In genomic region chr5:62722360-62722759, GRCh38 we compare ENCODE assay signal across 14 cellular contexts.
"Had no signal": no experiment of that assay in that cellular context is flagged by ENCODE, and none has a peak within 500 bp of the region (broad histone marks: within the 10 kb centered on the region; RNA-seq: fewer than 3 reads in every experiment).

No MANE protein-coding gene starts in this region.

- H3K4me3 ChIP-seq: gastrocnemius medialis, pancreas, upper lobe of right lung had no signal

- H3K36me3 Mint-ChIP-seq: activated naive CD8-positive, alpha-beta T cell treated with anti-CD3 and anti-CD28 coated beads, Interleukin-2, amount 10 ng/mL, durations not matched to agents 7 days and 5 days had no signal

- H3K36me3 ChIP-seq: gastrocnemius medialis, pancreas, upper lobe of right lung had no signal

- H3K27ac Mint-ChIP-seq: activated CD8-positive, alpha-beta T cell treated with anti-CD3 and anti-CD28 coated beads, Interleukin-2, amount 10 ng/mL, durations not matched to agents 7 days and 5 days; activated naive CD8-positive, alpha-beta T cell treated with anti-CD3 and anti-CD28 coated beads, Interleukin-2, amount 10 ng/mL, durations not matched to agents 7 days and 5 days; stimulated activated naive CD8-positive, alpha-beta T cell treated with anti-CD3 and anti-CD28 coated beads, Interleukin-15, Interleukin-2, amounts not matched to agents 100 ng/mL and 50 ng/mL, for 24 hours had no signal

- H3K4me1 ChIP-seq: gastrocnemius medialis, pancreas, upper lobe of right lung had no signal

- H3K4me3 Mint-ChIP-seq: activated CD8-positive, alpha-beta T cell treated with anti-CD3 and anti-CD28 coated beads, Interleukin-2, amount 10 ng/mL, durations not matched to agents 7 days and 5 days; activated naive CD8-positive, alpha-beta T cell treated with anti-CD3 and anti-CD28 coated beads, Interleukin-2, amount 10 ng/mL, durations not matched to agents 7 days and 5 days; stimulated activated naive CD8-positive, alpha-beta T cell treated with anti-CD3 and anti-CD28 coated beads, Interleukin-15, Interleukin-2, amounts not matched to agents 100 ng/mL and 50 ng/mL, for 24 hours had no signal

- DNase-seq: activated CD4-positive, alpha-beta T cell treated with anti-CD3 and anti-CD28 coated beads for 48 hours; activated CD8-positive, alpha-beta memory T cell treated with anti-CD3 and anti-CD28 coated beads, Interleukin-2, amount 50 U/mL, for 48 hours; activated CD8-positive, alpha-beta T cell treated with anti-CD3 and anti-CD28 coated beads, Interleukin-2, amount 10 ng/mL, durations not matched to agents 7 days and 5 days; activated naive CD8-positive, alpha-beta T cell treated with anti-CD3 and anti-CD28 coated beads, Interleukin-2, amount 10 ng/mL, durations not matched to agents 7 days and 5 days; aorta; gastrocnemius medialis; kidney; left ventricle myocardium superior; pancreas; stimulated activated CD4-positive, alpha-beta T cell treated with anti-CD3 and anti-CD28 coated beads, Interleukin-15, amount 100 ng/mL, for 24 hours; stimulated activated CD4-positive, alpha-beta T cell treated with anti-CD3 and anti-CD28 coated beads, Interleukin-4, amount 100 ng/mL, for 24 hours; upper lobe of right lung had no signal

- H3K27ac ChIP-seq: gastrocnemius medialis, pancreas, upper lobe of right lung, VCaP had no signal

- ATAC-seq: activated CD8-positive, alpha-beta T cell treated with anti-CD3 and anti-CD28 coated beads, Interleukin-2, amount 10 ng/mL, durations not matched to agents 7 days and 5 days; gastrocnemius medialis; left ventricle myocardium superior; pancreas; upper lobe of right lung had no signal

- FAIRE-seq: kidney, pancreas had no signal

- H3K9me3 Mint-ChIP-seq: activated naive CD8-positive, alpha-beta T cell treated with anti-CD3 and anti-CD28 coated beads, Interleukin-2, amount 10 ng/mL, durations not matched to agents 7 days and 5 days; stimulated activated naive CD8-positive, alpha-beta T cell treated with anti-CD3 and anti-CD28 coated beads, Interleukin-15, Interleukin-2, amounts not matched to agents 100 ng/mL and 50 ng/mL, for 24 hours had no signal

- H3K9me3 ChIP-seq: gastrocnemius medialis, pancreas, upper lobe of right lung had no signal

- H3K4me1 Mint-ChIP-seq: activated naive CD8-positive, alpha-beta T cell treated with anti-CD3 and anti-CD28 coated beads, Interleukin-2, amount 10 ng/mL, durations not matched to agents 7 days and 5 days had no signal

- H3K27me3 ChIP-seq: gastrocnemius medialis, pancreas, upper lobe of right lung had no signal
